ENCODE assay signal across 8 cellular contexts in the genomic region with DNA sequence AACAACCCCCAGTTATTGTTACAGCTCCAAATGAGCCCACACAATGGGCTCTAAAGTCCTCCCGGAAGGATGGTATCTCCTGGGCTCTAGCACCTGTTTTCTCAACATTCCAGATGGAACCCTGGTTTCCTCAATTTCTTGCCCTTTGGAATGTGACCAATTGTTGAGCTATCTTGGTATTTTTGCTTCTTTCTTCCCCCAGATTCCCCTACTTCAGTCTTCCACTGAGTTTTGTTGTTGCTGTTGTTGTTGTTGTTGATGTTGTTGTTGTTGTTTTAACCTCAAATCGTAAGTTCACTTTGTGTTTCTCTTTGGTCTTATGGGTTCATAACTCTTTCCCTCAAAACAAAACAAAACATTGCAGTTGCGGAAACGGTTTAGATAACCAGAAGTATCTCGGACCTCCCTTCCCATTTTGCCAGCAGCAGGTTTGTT. TPM values are rescaled to one million over a fixed set of nuclear protein-coding genes. Genes with fewer than 3 reads are reported as not detected.
A peak's percentile ranks its signal among the peaks of the same experiment; 100 is the strongest.
DNase-seq lines count a peak whose midpoint lies in the region; ATAC-seq and TF ChIP-seq lines count a peak whose summit lies in the region.

No MANE protein-coding gene starts in this region.

- DNase-seq in activated CD8-positive, alpha-beta memory T cell treated with anti-CD3 and anti-CD28 coated beads, Interleukin-2, amount 10 ng/mL, durations not matched to agents 7 days and 5 days, result no peak
- no peak for DNase-seq in activated CD8-positive, alpha-beta memory T cell treated with anti-CD3 and anti-CD28 coated beads, Interleukin-2, amount 50 U/mL, for 4 hours
- DNase-seq in WERI-Rb-1 (no peak), hepatocyte (ENCODE audit: low spot score) (no peak), NCI-H187 treated with DMSO at 0.1 percent for 48 hours (lab: John Stamatoyannopoulos, UW) (no peak), dedifferentiated amniotic fluid mesenchymal stem cell (ENCODE audit: extremely low spot score) (no peak), epidermal melanocyte (ENCODE audit: insufficient read length, low spot score) (no peak)
- DNase-seq in stimulated activated naive B cell treated with anti-CD40 and anti-IgM and Interleukin-4, amounts not matched to agents 10 μg/mL and 1 μg/mL and 100 μg/mL, for 72 hours, result no peak

- H3K4me3 ChIP-seq in WERI-Rb-1 (ENCODE audit: low read depth, low read length), result peak overlapping the region; percentile 94
- H3K4me3 ChIP-seq in hepatocyte, result no peak overlapping the region

- H3K4me1 ChIP-seq in hepatocyte (ENCODE audit: insufficient read depth), result peaks cover 18% of the 10 kb centered on the region

- peaks cover 16% of the 10 kb centered on the region for H3K36me3 Mint-ChIP-seq in activated CD8-positive, alpha-beta memory T cell treated with anti-CD3 and anti-CD28 coated beads, Interleukin-2, amount 10 ng/mL, durations not matched to agents 7 days and 5 days
- peaks cover 20 to 21% of the 10 kb centered on the region in 2 donors for H3K36me3 Mint-ChIP-seq in stimulated activated naive B cell treated with anti-CD40 and anti-IgM and Interleukin-4, amounts not matched to agents 10 μg/mL and 1 μg/mL and 100 μg/mL, for 72 hours

- CTCF ChIA-PET in activated CD8-positive, alpha-beta memory T cell treated with anti-CD3 and anti-CD28 coated beads, Interleukin-2, amount 10 ng/mL, durations not matched to agents 7 days and 5 days (lab: Charles Lee), result interaction anchor here (0.7 to 12.7 kb wide), 50 partner anchors 9 to 414 kb away, joined by 3 to 211 read pairs (median 5); partner anchors contain the start of genes ARF3, DDN, FKBP11 and PRKAG1

- no peaks in the 10 kb centered on the region for H3K9me3 Mint-ChIP-seq in activated CD8-positive, alpha-beta memory T cell treated with anti-CD3 and anti-CD28 coated beads, Interleukin-2, amount 10 ng/mL, durations not matched to agents 7 days and 5 days (ENCODE audit: low read depth)
- no peaks in the 10 kb centered on the region for H3K9me3 Mint-ChIP-seq in stimulated activated naive B cell treated with anti-CD40 and anti-IgM and Interleukin-4, amounts not matched to agents 10 μg/mL and 1 μg/mL and 100 μg/mL, for 72 hours

- peak overlapping the region; percentile 97 for H3K27ac Mint-ChIP-seq in activated CD8-positive, alpha-beta memory T cell treated with anti-CD3 and anti-CD28 coated beads, Interleukin-2, amount 10 ng/mL, durations not matched to agents 7 days and 5 days
- H3K27ac Mint-ChIP-seq in stimulated activated naive B cell treated with anti-CD40 and anti-IgM and Interleukin-4, amounts not matched to agents 10 μg/mL and 1 μg/mL and 100 μg/mL, for 72 hours, result peak overlapping the region; percentile 99

- peak overlapping the region; percentile 96 for H3K4me3 Mint-ChIP-seq in activated CD8-positive, alpha-beta memory T cell treated with anti-CD3 and anti-CD28 coated beads, Interleukin-2, amount 10 ng/mL, durations not matched to agents 7 days and 5 days
- H3K4me3 Mint-ChIP-seq in stimulated activated naive B cell treated with anti-CD40 and anti-IgM and Interleukin-4, amounts not matched to agents 10 μg/mL and 1 μg/mL and 100 μg/mL, for 72 hours, result peak overlapping the region; percentile 97 to 99

- peak overlapping the region; percentile 89 for H3K27ac ChIP-seq in WERI-Rb-1
- peak overlapping the region; percentile 12 for H3K27ac ChIP-seq in hepatocyte

- TF ChIP-seq CTCF in WERI-Rb-1 (IDR thresholded peaks at IDR 0.05; ENCODE audit: low read depth, low read length), result no peak
- no peak for TF ChIP-seq CTCF in hepatocyte (IDR thresholded peaks at IDR 0.05; ENCODE audit: poor library complexity)

- peak overlapping the region; percentile 74 for H3K4me2 ChIP-seq in hepatocyte

- peaks cover 31% of the 10 kb centered on the region for H3K4me1 Mint-ChIP-seq in activated CD8-positive, alpha-beta memory T cell treated with anti-CD3 and anti-CD28 coated beads, Interleukin-2, amount 10 ng/mL, durations not matched to agents 7 days and 5 days
- H3K4me1 Mint-ChIP-seq in stimulated activated naive B cell treated with anti-CD40 and anti-IgM and Interleukin-4, amounts not matched to agents 10 μg/mL and 1 μg/mL and 100 μg/mL, for 72 hours, result peaks cover 20 to 34% of the 10 kb centered on the region in 2 donors

- no peak for ATAC-seq in activated CD8-positive, alpha-beta memory T cell treated with anti-CD3 and anti-CD28 coated beads, Interleukin-2, amount 10 ng/mL, durations not matched to agents 7 days and 5 days
- no peak for ATAC-seq in stimulated activated naive B cell treated with anti-CD40 and anti-IgM and Interleukin-4, amounts not matched to agents 10 μg/mL and 1 μg/mL and 100 μg/mL, for 72 hours (replicated peaks)

- WGBS in hepatocyte (ENCODE audit: low lambda C conversion rate, missing lambda C conversion rate), result 40% methylated on average over 5 of the region's 5 CpGs

- H3K36me3 ChIP-seq in WERI-Rb-1 (peaks cover 22% of the 10 kb centered on the region), hepatocyte (replicated peaks; ENCODE audit: insufficient read depth, low read depth) (no peaks in the 10 kb centered on the region)

- no peaks in the 10 kb centered on the region for H3K9me3 ChIP-seq in WERI-Rb-1 (ENCODE audit: severe bottlenecking)
- H3K9me3 ChIP-seq in hepatocyte (ENCODE audit: low read depth), result no peaks in the 10 kb centered on the region

- no peaks in the 10 kb centered on the region for H3K9me2 ChIP-seq in hepatocyte (replicated peaks; ENCODE audit: insufficient read depth)

- no peaks in the 10 kb centered on the region for H3K27me3 ChIP-seq in WERI-Rb-1 (ENCODE audit: insufficient read depth, low read depth, severe bottlenecking)
- no peaks in the 10 kb centered on the region for H3K27me3 ChIP-seq in hepatocyte

- H3K79me2 ChIP-seq in hepatocyte, result peaks cover 40% of the 10 kb centered on the region

- no peaks in the 10 kb centered on the region for H4K20me1 ChIP-seq in hepatocyte (ENCODE audit: insufficient read depth, poor library complexity, severe bottlenecking)

- peak overlapping the region; percentile 50 for H2AFZ ChIP-seq in hepatocyte

- no peaks in the 10 kb centered on the region for H3K27me3 Mint-ChIP-seq in activated CD8-positive, alpha-beta memory T cell treated with anti-CD3 and anti-CD28 coated beads, Interleukin-2, amount 10 ng/mL, durations not matched to agents 7 days and 5 days
- no peaks in the 10 kb centered on the region for H3K27me3 Mint-ChIP-seq in stimulated activated naive B cell treated with anti-CD40 and anti-IgM and Interleukin-4, amounts not matched to agents 10 μg/mL and 1 μg/mL and 100 μg/mL, for 72 hours

RNA-seq across cellular contexts. Expression of gene DDX23, which starts 0.8 kb away (rescaled TPM):
- 100 to 1,000 TPM; 146 to 157 TPM for total RNA-seq in activated CD8-positive, alpha-beta memory T cell treated with anti-CD3 and anti-CD28 coated beads, Interleukin-2, amount 10 ng/mL, durations not matched to agents 7 days and 5 days
- 73.1 and 74.8 TPM in 2 replicates for total RNA-seq in hepatocyte
- 41.7 and 46.5 TPM in 2 replicates for polyA plus RNA-seq in hepatocyte

RNA-seq across cellular contexts. Expression of gene RND1, which starts 12.9 kb away (rescaled TPM):
- 1 to 10 TPM; 2.7 to 4.2 TPM for total RNA-seq in activated CD8-positive, alpha-beta memory T cell treated with anti-CD3 and anti-CD28 coated beads, Interleukin-2, amount 10 ng/mL, durations not matched to agents 7 days and 5 days
- total RNA-seq in hepatocyte, result 25.8 and 39.1 TPM in 2 replicates
- polyA plus RNA-seq in hepatocyte, result 78.5 and 99.1 TPM in 2 replicates

RNA-seq across cellular contexts. Expression of gene CACNB3, which starts 34.5 kb away (rescaled TPM):
- 10 to 100 TPM; 11.0 to 12.8 TPM for total RNA-seq in activated CD8-positive, alpha-beta memory T cell treated with anti-CD3 and anti-CD28 coated beads, Interleukin-2, amount 10 ng/mL, durations not matched to agents 7 days and 5 days
- 14.2 and 23.2 TPM in 2 replicates for total RNA-seq in hepatocyte
- polyA plus RNA-seq in hepatocyte, result 24.1 and 28.6 TPM in 2 replicates
